ENCODE assay signal across 9 cellular contexts in the genomic region with DNA sequence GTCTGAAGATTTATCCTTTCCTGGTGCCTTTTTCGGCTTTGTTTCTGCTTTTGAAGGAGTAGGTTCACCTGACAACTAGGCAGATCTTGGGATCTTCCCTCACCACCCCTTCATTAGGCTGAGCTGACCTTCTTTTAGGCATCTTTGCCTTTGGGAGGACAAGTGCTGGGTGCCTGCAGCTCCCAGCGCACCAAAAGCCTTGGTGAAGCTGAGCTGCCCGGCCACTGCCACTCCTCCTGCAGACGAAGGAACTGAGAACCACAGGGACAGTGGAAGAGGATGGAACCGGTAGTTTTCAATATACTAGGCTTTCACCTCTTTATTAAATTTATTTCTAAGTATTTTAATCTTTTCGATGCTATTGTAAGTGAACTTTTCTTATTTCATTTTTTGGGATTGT. TPM values are rescaled to one million over a fixed set of nuclear protein-coding genes. Genes with fewer than 3 reads are reported as not detected.
"Had no signal": no experiment of that assay in that cellular context is flagged by ENCODE, and none has a peak within 500 bp of the region (broad histone marks: within the 10 kb centered on the region; RNA-seq: fewer than 3 reads in every experiment).

No MANE protein-coding gene starts in this region.

- H3K4me1 Mint-ChIP-seq: H9, IgD-negative memory B cell had no signal

- H3K36me3 Mint-ChIP-seq: IgD-negative memory B cell had no signal

- DNase-seq: GOT3, H9, HCEC 1CT, KBM-7 had no signal

- H3K27ac Mint-ChIP-seq: H9, IgD-negative memory B cell had no signal

- FAIRE-seq: H54, HepG2 had no signal

- ATAC-seq: HepG2 had no signal

- H3K27ac ChIP-seq: HL-60 had no signal

- H3K4me3 Mint-ChIP-seq: H9, IgD-negative memory B cell had no signal

RNA-seq across cellular contexts. Expression of gene MARCOL, which starts 16.8 kb away (rescaled TPM):
- total RNA-seq: H9, HepG2, HT1080 had no signal
- polyA plus RNA-seq: HepG2, IgD-negative memory B cell had no signal

RNA-seq across cellular contexts. Expression of gene SPINK6, which starts 18.7 kb away (rescaled TPM):
- total RNA-seq: H9, HepG2 had no signal
- polyA plus RNA-seq: HepG2, IgD-negative memory B cell had no signal

RNA-seq across cellular contexts. Expression of gene SPINK13, which starts 47.1 kb away (rescaled TPM):
- total RNA-seq: H9, HepG2, HT1080 had no signal
- polyA plus RNA-seq: HepG2, IgD-negative memory B cell had no signal

RNA-seq across cellular contexts. Expression of gene SPINK14, which starts 53.2 kb away (rescaled TPM):
- total RNA-seq: H9, HepG2, HT1080 had no signal
- polyA plus RNA-seq: HepG2, IgD-negative memory B cell had no signal
